In genomic region chr2:26764906-26765305, GRCh38 we compare ENCODE assay signal across 1 cellular context.
TF ChIP-seq lines count a peak whose summit lies in the region.

No MANE protein-coding gene starts in this region.

TF ChIP-seq in K562, 482 proteins besides CTCF, POLR2A, EP300 and RAD21 (continued from another document):
- TF ChIP-seq PKNOX1 (IDR thresholded peaks at IDR 0.05) (peak; percentile 65; the same call in 1 of the 2 replicates), MEIS2 (IDR thresholded peaks at IDR 0.05; ENCODE audit: partially characterized antibody) (peak; percentile 4), DNMT1 (IDR thresholded peaks at IDR 0.05) (no peak), RERE (CRISPR knock-in tag; IDR thresholded peaks at IDR 0.05; ENCODE audit: borderline replicate concordance) (no peak)
